Comparison of ENCODE assay signal across 11 cellular contexts in genomic region chr1:88763649-88764406, GRCh38.
DNase-seq lines count a peak whose midpoint lies in the region; ATAC-seq and TF ChIP-seq lines count a peak whose summit lies in the region.
"Had no signal": no experiment of that assay in that cellular context is flagged by ENCODE, and none has a peak within 500 bp of the region (broad histone marks: within the 10 kb centered on the region; RNA-seq: fewer than 3 reads in every experiment).

No MANE protein-coding gene starts in this region.

- H3F3A ChIP-seq in SK-N-SH (replicated peaks; ENCODE audit: insufficient read depth), result peaks cover 19% of the 10 kb centered on the region

- no peaks in the 10 kb centered on the region for H3K9me3 ChIP-seq in SK-N-SH
- H3K9me3 ChIP-seq: sigmoid colon had no signal

- H3K4me1 ChIP-seq in SK-N-SH (ENCODE audit: control insufficient read depth in 1 of 2, insufficient read depth in 2 of 2, low read depth in 1 of 2, low read length in 1 of 2) (peaks cover 0 to 18% of the 10 kb centered on the region in 2 experiments; a peak in 2 of 4 replicates), foreskin keratinocyte (peaks cover 17% of the 10 kb centered on the region)
- H3K4me1 ChIP-seq: sigmoid colon had no signal

- CTCF ChIA-PET in SK-N-SH (lab: Yijun Ruan, JAX), result interaction anchor here (1.2 kb wide), 1 partner anchor 347 kb away, joined by 3 read pairs; no protein-coding TSS in a partner anchor

- no peaks in the 10 kb centered on the region for H3K27me3 ChIP-seq in SK-N-SH (ENCODE audit: insufficient read depth)
- H3K27me3 ChIP-seq in foreskin keratinocyte, result no peaks in the 10 kb centered on the region
- H3K27me3 ChIP-seq: sigmoid colon had no signal

- POLR2A ChIA-PET in SK-N-SH (lab: Yijun Ruan, JAX), result no interaction called here

- peak; percentile 62 for DNase-seq in GM04503 (ENCODE audit: low read depth)
- DNase-seq in SK-N-SH, result no peak
- peak; percentile 18 to 56 for DNase-seq in foreskin keratinocyte
- no peak for DNase-seq in globus pallidus (ENCODE audit: low spot score)
- DNase-seq in activated gamma-delta T cell (lab: John Stamatoyannopoulos, UW), result no peak
- DNase-seq in NCI-H1694 treated with DMSO at 0.1 percent for 48 hours (lab: John Stamatoyannopoulos, UW), result no peak
- no peak for DNase-seq in stimulated activated naive CD8-positive, alpha-beta T cell treated with anti-CD3 and anti-CD28 coated beads, Interleukin-15, Interleukin-2, amounts not matched to agents 100 U/mL and 50 U/mL, for 24 hours
- DNase-seq: activated CD4-positive, alpha-beta memory T cell treated with anti-CD3 and anti-CD28 coated beads for 36 hours; nephron progenitor cell; sigmoid colon; stimulated activated naive CD4-positive, alpha-beta T cell treated with Interleukin-2 at 50 U/mL for 16 hours had no signal

- no peaks in the 10 kb centered on the region for H3K9me2 ChIP-seq in SK-N-SH

- H3K27ac ChIP-seq in SK-N-SH (ENCODE audit: low read depth in 2 of 2, low read length in 1 of 2) (peak overlapping the region in 1 of 2 experiments; percentile 62; a peak in 3 of 4 replicates), foreskin keratinocyte (no peak overlapping the region)
- H3K27ac ChIP-seq: sigmoid colon had no signal

- no peak overlapping the region for H3K9ac ChIP-seq in SK-N-SH

- 0% methylated on average over 1 of the region's 1 CpG for WGBS in SK-N-SH (ENCODE audit: low lambda C conversion rate)

- no peak overlapping the region for H2AFZ ChIP-seq in SK-N-SH (ENCODE audit: low read depth)

- H4K20me1 ChIP-seq in SK-N-SH (ENCODE audit: insufficient read depth), result 0 out of 2 replicates have a peak, but pooled peaks cover 17% of the 10 kb centered on the region

- peak in 1 of 2 experiments; percentile 55; a peak in 1 of 4 replicates for TF ChIP-seq EP300 in SK-N-SH (IDR thresholded peaks at IDR 0.05; ENCODE audit: borderline replicate concordance in 1 of 2, low read depth in 1 of 2, low read length in 1 of 2)

- no peak for TF ChIP-seq RAD21 in SK-N-SH (IDR thresholded peaks at IDR 0.05; ENCODE audit: low read length)

- H3K4me2 ChIP-seq in SK-N-SH, result peak overlapping the region; percentile 41; the same call in 1 of the 2 replicates

- peaks cover 36% of the 10 kb centered on the region for H3K79me2 ChIP-seq in SK-N-SH (ENCODE audit: insufficient read depth)

- TF ChIP-seq CTCF in SK-N-SH (IDR thresholded peaks at IDR 0.05) (no peak), foreskin keratinocyte (conservative IDR thresholded peaks at IDR 0.05) (no peak)

- peak; percentile 81 for ATAC-seq in foreskin keratinocyte
- no peak for ATAC-seq in stimulated activated naive CD8-positive, alpha-beta T cell treated with anti-CD3 and anti-CD28 coated beads, Interleukin-15, Interleukin-2, amounts not matched to agents 100 U/mL and 50 U/mL, for 24 hours

- H3K4me3 ChIP-seq in SK-N-SH (ENCODE audit: low read depth in 2 of 2, low read length in 1 of 2), result peak overlapping the region in 1 of 2 experiments; percentile 16; a peak in 1 of 4 replicates
- H3K4me3 ChIP-seq: sigmoid colon had no signal

- H3K36me3 ChIP-seq in SK-N-SH (replicated peaks in 1 of 2; ENCODE audit: control insufficient read depth in 1 of 2, insufficient read depth in 2 of 2, low read length in 1 of 2), result peaks cover 2 to 14% of the 10 kb centered on the region in 2 experiments

TF ChIP-seq in SK-N-SH, 30 proteins besides CTCF, POLR2A, EP300 and RAD21:
- TF ChIP-seq GABPA (IDR thresholded peaks at IDR 0.05; ENCODE audit: low read depth) (no peak), FOSL2 (IDR thresholded peaks at IDR 0.05; ENCODE audit: borderline replicate concordance, low read depth) (peak; percentile 48; the same call in 1 of the 2 replicates), RXRA (IDR thresholded peaks at IDR 0.05; ENCODE audit: borderline replicate concordance, low read depth) (0 out of 2 replicates have a peak, but pooled peaks have one; percentile 30), ELF1 (IDR thresholded peaks at IDR 0.05) (peak; percentile 62; the same call in 1 of the 2 replicates), EZH2phosphoT487 (IDR thresholded peaks at IDR 0.05; ENCODE audit: borderline replicate concordance, low read depth) (no peak), GATA2 (CRISPR knock-in tag; IDR thresholded peaks at IDR 0.05) (no peak), TAF1 (IDR thresholded peaks at IDR 0.05; ENCODE audit: borderline replicate concordance, low read depth, low read length) (no peak), JUND (IDR thresholded peaks at IDR 0.05) (peak; percentile 53), USF2 (IDR thresholded peaks at IDR 0.05; ENCODE audit: borderline replicate concordance, low read depth, low read length) (no peak), MEF2A (IDR thresholded peaks at IDR 0.05; ENCODE audit: borderline replicate concordance, low read depth) (peak; percentile 35; the same call in 1 of the 2 replicates), TEAD4 (IDR thresholded peaks at IDR 0.05; ENCODE audit: borderline replicate concordance, insufficient read depth) (0 out of 2 replicates have a peak, but pooled peaks have one; percentile 33), TCF12 (IDR thresholded peaks at IDR 0.05) (peak; percentile 34; the same call in 1 of the 2 replicates), SMC3 (IDR thresholded peaks at IDR 0.05; ENCODE audit: low read depth, low read length) (no peak)
- TF ChIP-seq, protein P1, sequence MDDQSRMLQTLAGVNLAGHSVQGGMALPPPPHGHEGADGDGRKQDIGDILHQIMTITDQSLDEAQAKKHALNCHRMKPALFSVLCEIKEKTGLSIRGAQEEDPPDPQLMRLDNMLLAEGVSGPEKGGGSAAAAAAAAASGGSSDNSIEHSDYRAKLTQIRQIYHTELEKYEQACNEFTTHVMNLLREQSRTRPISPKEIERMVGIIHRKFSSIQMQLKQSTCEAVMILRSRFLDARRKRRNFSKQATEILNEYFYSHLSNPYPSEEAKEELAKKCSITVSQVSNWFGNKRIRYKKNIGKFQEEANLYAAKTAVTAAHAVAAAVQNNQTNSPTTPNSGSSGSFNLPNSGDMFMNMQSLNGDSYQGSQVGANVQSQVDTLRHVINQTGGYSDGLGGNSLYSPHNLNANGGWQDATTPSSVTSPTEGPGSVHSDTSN (IDR thresholded peaks at IDR 0.05), result peak; percentile 88
TF ChIP-seq in SK-N-SH: peak in this region for 8.

Comparison
In these comparisons a context has a peak if more than half of its experiments do, and no peak if none do; other contexts are left out.
1. DNase-seq: peak in GM04503 (single experiment) and foreskin keratinocyte (2 of 2); none in SK-N-SH (single experiment), globus pallidus (single experiment), activated gamma-delta T cell (single experiment), NCI-H1694 treated with DMSO at 0.1 percent for 48 hours (single experiment) and stimulated activated naive CD8-positive, alpha-beta T cell treated with anti-CD3 and anti-CD28 coated beads, Interleukin-15, Interleukin-2, amounts not matched to agents 100 U/mL and 50 U/mL, for 24 hours (single experiment).